In the genomic region with DNA sequence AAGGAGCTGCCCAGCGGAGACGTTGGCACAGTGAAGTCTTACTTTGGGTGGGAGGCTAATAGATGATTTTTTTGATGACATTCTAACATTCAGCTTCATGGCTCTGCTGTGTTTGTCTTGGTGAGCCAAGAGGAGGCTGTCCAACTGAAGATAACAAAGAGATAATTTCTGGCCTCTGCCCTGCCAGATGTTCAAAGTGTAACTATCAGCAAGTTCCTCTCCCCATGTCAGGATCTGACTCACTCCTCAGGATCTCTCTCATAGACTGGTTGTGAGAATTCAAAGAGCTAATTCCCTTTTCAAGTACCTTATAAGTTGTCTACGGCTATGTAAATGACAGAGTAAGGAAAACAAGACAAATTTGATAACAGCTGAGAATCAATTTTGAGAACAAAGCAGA, we compare ENCODE assay signal across 21 cellular contexts.
DNase-seq lines count a peak whose midpoint lies in the region; TF ChIP-seq lines count a peak whose summit lies in the region.
"Had no signal": no experiment of that assay in that cellular context is flagged by ENCODE, and none has a peak within 500 bp of the region (broad histone marks: within the 10 kb centered on the region; RNA-seq: fewer than 3 reads in every experiment).

No MANE protein-coding gene starts in this region.

- no peak overlapping the region for H3K4ac ChIP-seq in mesenchymal stem cell (ENCODE audit: low read depth in 1 of 2, low read length in 2 of 2)

- no peaks in the 10 kb centered on the region for H3K79me1 ChIP-seq in mesenchymal stem cell (replicated peaks; ENCODE audit: low read length, poor library complexity, severe bottlenecking)

- no peaks in the 10 kb centered on the region for H3K9me3 ChIP-seq in mesenchymal stem cell (ENCODE audit: control insufficient read depth, low read length)
- H3K9me3 ChIP-seq: HAP-1, left ventricle myocardium inferior, ovary, SJSA1, stomach, upper lobe of left lung had no signal

- DNase-seq in EH (ENCODE audit: low read depth): peak; percentile 69
- DNase-seq in NCI-H69 (lab: John Stamatoyannopoulos, UW): peak; percentile 51
- DNase-seq in cardiac fibroblast (ENCODE audit: low read depth in 2 of 2): peak; percentile 17 to 24
- DNase-seq in mesenchymal stem cell: peak; percentile 51
- no peak for DNase-seq in retina
- no peak for DNase-seq in NCI-H2029 treated with DMSO at 0.1 percent for 48 hours (lab: John Stamatoyannopoulos, UW)
- DNase-seq in epidermal melanocyte (ENCODE audit: insufficient read length, low spot score): no peak
- no peak for DNase-seq in germinal center (ENCODE audit: low spot score)
- DNase-seq: activated CD4-positive, CD25-positive, alpha-beta regulatory T cell treated with anti-CD3 and anti-CD28 coated beads, Interleukin-2, amount 50 U/mL, for 72 hours; DND-41; effector memory CD8-positive, alpha-beta T cell; left ventricle myocardium inferior; NCI-H1048; NCI-H524 treated with DMSO at 0.1 percent for 48 hours; ovary; stomach; upper lobe of left lung had no signal

- WGBS in mesenchymal stem cell: 57% methylated on average over 2 of the region's 3 CpGs

- no peak overlapping the region for H3K9ac ChIP-seq in mesenchymal stem cell (ENCODE audit: low read length)

- no peaks in the 10 kb centered on the region for H3K4me1 ChIP-seq in mesenchymal stem cell (ENCODE audit: control insufficient read depth, insufficient read depth, low read depth, low read length)
- H3K4me1 ChIP-seq: foreskin keratinocyte, HAP-1, left ventricle myocardium inferior, SJSA1, stomach, upper lobe of left lung had no signal

- H2BK15ac ChIP-seq in mesenchymal stem cell (ENCODE audit: low read depth, poor library complexity, severe bottlenecking): no peak overlapping the region

- no peak overlapping the region for H2BK5ac ChIP-seq in mesenchymal stem cell (ENCODE audit: low read depth, low read length, poor library complexity, severe bottlenecking)

- peak overlapping the region; percentile 56 for H3K27ac ChIP-seq in mesenchymal stem cell (ENCODE audit: low read length, poor library complexity, severe bottlenecking)
- H3K27ac ChIP-seq: foreskin keratinocyte, HL-60, left ventricle myocardium inferior, ovary, SJSA1, stomach, upper lobe of left lung had no signal

- H3K4me2 ChIP-seq in mesenchymal stem cell (ENCODE audit: low read length, poor library complexity, severe bottlenecking): no peak overlapping the region

- peak overlapping the region in 1 of 2 experiments; percentile 40 for H3K23ac ChIP-seq in mesenchymal stem cell (ENCODE audit: low read length in 2 of 2)

- H2BK12ac ChIP-seq in mesenchymal stem cell (ENCODE audit: low read length in 2 of 2): no peak overlapping the region

- TF ChIP-seq CTCF in cardiac fibroblast (IDR thresholded peaks at IDR 0.05; ENCODE audit: low read depth, low read length): no peak

- H2BK120ac ChIP-seq in mesenchymal stem cell (ENCODE audit: low read depth, low read length): no peak overlapping the region

- no peak overlapping the region for H2AK5ac ChIP-seq in mesenchymal stem cell (ENCODE audit: low read length, severe bottlenecking)

- H3K14ac ChIP-seq in mesenchymal stem cell (ENCODE audit: low read length in 2 of 2): no peak overlapping the region

- H3K27me3 ChIP-seq in mesenchymal stem cell (ENCODE audit: control insufficient read depth in 1 of 2, insufficient read depth in 1 of 2, low read length in 2 of 2): no peaks in the 10 kb centered on the region
- H3K27me3 ChIP-seq: foreskin keratinocyte, ovary, SJSA1, stomach, upper lobe of left lung had no signal

- H3K36me3 ChIP-seq in mesenchymal stem cell (ENCODE audit: control insufficient read depth in 1 of 2, insufficient read depth in 2 of 2, low read depth in 1 of 2, low read length in 2 of 2): no peaks in the 10 kb centered on the region
- H3K36me3 ChIP-seq: HAP-1, left ventricle myocardium inferior, ovary, SJSA1, stomach, upper lobe of left lung had no signal

- no peak overlapping the region for H3K4me3 ChIP-seq in cardiac fibroblast (replicated peaks in 1 of 2; ENCODE audit: low read depth in 2 of 2, low read length in 2 of 2)
- H3K4me3 ChIP-seq in mesenchymal stem cell (ENCODE audit: insufficient read depth in 1 of 2, low read depth in 1 of 2, low read length in 2 of 2): peak overlapping the region in 1 of 2 experiments; percentile 42
- H3K4me3 ChIP-seq: HAP-1, left ventricle myocardium inferior, ovary, SJSA1, stomach, upper lobe of left lung had no signal

- peak overlapping the region; percentile 39 for H4K8ac ChIP-seq in mesenchymal stem cell (ENCODE audit: low read length)

- H3K18ac ChIP-seq in mesenchymal stem cell (ENCODE audit: low read depth in 1 of 2, low read length in 2 of 2): peak overlapping the region; percentile 66 to 67

- H2AFZ ChIP-seq in mesenchymal stem cell (ENCODE audit: low read depth, low read length): no peak overlapping the region

- H4K91ac ChIP-seq in mesenchymal stem cell (ENCODE audit: low read length): no peak overlapping the region

Comparison
In these comparisons a context has a peak if more than half of its experiments do, and no peak if none do; other contexts are left out.
1. DNase-seq: peak in EH (single experiment), NCI-H69 (single experiment), cardiac fibroblast (2 of 2) and mesenchymal stem cell (single experiment); none in retina (single experiment), NCI-H2029 treated with DMSO at 0.1 percent for 48 hours (single experiment), epidermal melanocyte (single experiment) and germinal center (single experiment).